Comparison of ENCODE assay signal across 19 cellular contexts in genomic region chr12:79408665-79409064, GRCh38.
A peak's percentile ranks its signal among the peaks of the same experiment; 100 is the strongest.
DNase-seq lines count a peak whose midpoint lies in the region; ATAC-seq and TF ChIP-seq lines count a peak whose summit lies in the region.
"Had no signal": no experiment of that assay in that cellular context is flagged by ENCODE, and none has a peak within 500 bp of the region (broad histone marks: within the 10 kb centered on the region; RNA-seq: fewer than 3 reads in every experiment).

No MANE protein-coding gene starts in this region.

- DNase-seq in cardiac muscle cell (ENCODE audit: low read depth in 1 of 2, low spot score in 1 of 2): no peak
- no peak for DNase-seq in Right ventricle myocardium inferior (ENCODE audit: missing footprints)
- no peak for DNase-seq in WTC11 (ENCODE audit: low spot score)
- no peak for DNase-seq in type B pancreatic cell (ENCODE audit: extremely low spot score, unreplicated experiment)
- no peak for DNase-seq in CD8-positive, alpha-beta T cell
- DNase-seq in pons (ENCODE audit: low spot score): no peak
- DNase-seq in NCI-H1694 (lab: John Stamatoyannopoulos, UW): no peak
- DNase-seq: 8988T; activated CD4-positive, alpha-beta memory T cell treated with anti-CD3 and anti-CD28 coated beads, Interleukin-2, amount 10 ng/mL, durations not matched to agents 7 days and 5 days; activated T-cell treated with anti-CD3 and anti-CD28 coated beads, Interleukin-2, amount 50 U/mL, for 4 hours; T-helper 1 cell had no signal

- H3K36me3 Mint-ChIP-seq in WTC11: no peaks in the 10 kb centered on the region
- H3K36me3 Mint-ChIP-seq in type B pancreatic cell: no peaks in the 10 kb centered on the region
- no peaks in the 10 kb centered on the region for H3K36me3 Mint-ChIP-seq in CD8-positive, alpha-beta T cell
- H3K36me3 Mint-ChIP-seq: activated naive CD8-positive, alpha-beta T cell had no signal

- H3K9me3 Mint-ChIP-seq in WTC11: no peaks in the 10 kb centered on the region
- peaks cover 5% of the 10 kb centered on the region for H3K9me3 Mint-ChIP-seq in type B pancreatic cell
- no peaks in the 10 kb centered on the region for H3K9me3 Mint-ChIP-seq in CD8-positive, alpha-beta T cell
- H3K9me3 Mint-ChIP-seq: activated CD4-positive, alpha-beta memory T cell treated with anti-CD3 and anti-CD28 coated beads, Interleukin-2, amount 10 ng/mL, durations not matched to agents 7 days and 5 days; activated T-cell treated with anti-CD3 and anti-CD28 coated beads, Interleukin-2, amount 50 U/mL, for 4 hours had no signal

- POLR2A ChIA-PET in WTC11 (lab: Charles Lee): interaction anchor here (0.6 kb wide), 1 partner anchor 787 kb away, joined by 3 read pairs; no protein-coding TSS in a partner anchor
- POLR2A ChIA-PET in CD8-positive, alpha-beta T cell (lab: Charles Lee): no interaction called here

- H3K4me1 ChIP-seq in cardiac muscle cell (ENCODE audit: low read depth) (peaks cover 13% of the 10 kb centered on the region), iPS-20b (ENCODE audit: insufficient read depth, low read length) (peaks cover 27% of the 10 kb centered on the region)
- H3K4me1 ChIP-seq in CD8-positive, alpha-beta T cell (ENCODE audit: insufficient read depth, low read length): no peaks in the 10 kb centered on the region
- H3K4me1 ChIP-seq: left lung, testis had no signal

- H3K9me3 ChIP-seq in cardiac muscle cell (ENCODE audit: low read depth): no peaks in the 10 kb centered on the region
- H3K9me3 ChIP-seq in iPS-20b (ENCODE audit: insufficient read depth, low read depth, low read length): no peaks in the 10 kb centered on the region
- H3K9me3 ChIP-seq in CD8-positive, alpha-beta T cell (ENCODE audit: low read length): no peaks in the 10 kb centered on the region
- H3K9me3 ChIP-seq: BLaER1 treated with 17β-estradiol and CSF1 and Interleukin-3, amounts not matched to agents 10 nM and 100 nM; body of pancreas; left lung; testis had no signal

- H3K27ac ChIP-seq in cardiac muscle cell (peak overlapping the region; percentile 21), iPS-20b (ENCODE audit: low read length) (peak overlapping the region; percentile 77)
- no peak overlapping the region for H3K27ac ChIP-seq in CD8-positive, alpha-beta T cell (ENCODE audit: low read depth, low read length)
- H3K27ac ChIP-seq: BLaER1 treated with 17β-estradiol and CSF1 and Interleukin-3, amounts not matched to agents 10 nM and 100 nM; body of pancreas; left lung; RWPE1 had no signal

- TF ChIP-seq CTCF in cardiac muscle cell (IDR thresholded peaks at IDR 0.05; ENCODE audit: low read depth, low read length) (no peak), WTC11 (IDR thresholded peaks at IDR 0.05) (no peak), type B pancreatic cell (conservative IDR thresholded peaks at IDR 0.05) (no peak)
- no peak for TF ChIP-seq CTCF in CD8-positive, alpha-beta T cell (IDR thresholded peaks at IDR 0.05)

- no peaks in the 10 kb centered on the region for H3K27me3 Mint-ChIP-seq in WTC11 (ENCODE audit: low read depth)
- H3K27me3 Mint-ChIP-seq in type B pancreatic cell: no peaks in the 10 kb centered on the region
- no peaks in the 10 kb centered on the region for H3K27me3 Mint-ChIP-seq in CD8-positive, alpha-beta T cell (ENCODE audit: low read depth)
- H3K27me3 Mint-ChIP-seq: activated CD4-positive, alpha-beta memory T cell treated with anti-CD3 and anti-CD28 coated beads, Interleukin-2, amount 10 ng/mL, durations not matched to agents 7 days and 5 days; activated naive CD8-positive, alpha-beta T cell had no signal

- CTCF ChIA-PET in WTC11 (lab: Charles Lee): interaction anchor here (0.7 to 1.2 kb wide), 3 partner anchors 11 to 783 kb away, joined by 3 to 4 read pairs (median 3); no protein-coding TSS in a partner anchor
- CTCF ChIA-PET in CD8-positive, alpha-beta T cell (lab: Charles Lee): no interaction called here

- no peak overlapping the region for H3K4me3 Mint-ChIP-seq in WTC11
- H3K4me3 Mint-ChIP-seq in type B pancreatic cell: no peak overlapping the region
- no peak overlapping the region for H3K4me3 Mint-ChIP-seq in CD8-positive, alpha-beta T cell
- H3K4me3 Mint-ChIP-seq: activated CD4-positive, alpha-beta memory T cell treated with anti-CD3 and anti-CD28 coated beads, Interleukin-2, amount 10 ng/mL, durations not matched to agents 7 days and 5 days; activated naive CD8-positive, alpha-beta T cell; activated T-cell treated with anti-CD3 and anti-CD28 coated beads, Interleukin-2, amount 50 U/mL, for 4 hours had no signal

- H3K27me3 ChIP-seq in cardiac muscle cell (no peaks in the 10 kb centered on the region), iPS-20b (ENCODE audit: insufficient read depth, low read length) (no peaks in the 10 kb centered on the region)
- no peaks in the 10 kb centered on the region for H3K27me3 ChIP-seq in CD8-positive, alpha-beta T cell (ENCODE audit: insufficient read depth, low read length)
- H3K27me3 ChIP-seq: BLaER1 treated with 17β-estradiol and CSF1 and Interleukin-3, amounts not matched to agents 10 nM and 100 nM; body of pancreas; left lung; testis had no signal

- ATAC-seq in Right ventricle myocardium inferior: no peak
- no peak for ATAC-seq in WTC11
- ATAC-seq in CD8-positive, alpha-beta T cell: no peak
- ATAC-seq: activated T-cell treated with anti-CD3 and anti-CD28 coated beads, Interleukin-2, amount 50 U/mL, for 4 hours had no signal

- intact Hi-C loops in Right ventricle myocardium inferior (cut with DNase I): no loop called here
- intact Hi-C loops in CD8-positive, alpha-beta T cell (cut with DNase I, micrococcal nuclease): no loop called here

- H3K4me3 ChIP-seq in cardiac muscle cell (no peak overlapping the region), iPS-20b (ENCODE audit: low read length) (no peak overlapping the region)
- H3K4me3 ChIP-seq in CD8-positive, alpha-beta T cell (ENCODE audit: low read depth, low read length): no peak overlapping the region
- H3K4me3 ChIP-seq: BLaER1 treated with 17β-estradiol and CSF1 and Interleukin-3, amounts not matched to agents 10 nM and 100 nM; body of pancreas; GM12878; left lung; testis had no signal

- H3K27ac Mint-ChIP-seq in WTC11 (peak overlapping the region; percentile 13; the same call in 1 of the 2 replicates), type B pancreatic cell (peak overlapping the region; percentile 90)
- no peak overlapping the region for H3K27ac Mint-ChIP-seq in CD8-positive, alpha-beta T cell
- H3K27ac Mint-ChIP-seq: activated CD4-positive, alpha-beta memory T cell treated with anti-CD3 and anti-CD28 coated beads, Interleukin-2, amount 10 ng/mL, durations not matched to agents 7 days and 5 days; activated naive CD8-positive, alpha-beta T cell had no signal

- no peaks in the 10 kb centered on the region for H3K36me3 ChIP-seq in cardiac muscle cell
- H3K36me3 ChIP-seq in iPS-20b (ENCODE audit: insufficient read depth, low read depth, low read length): no peaks in the 10 kb centered on the region
- H3K36me3 ChIP-seq in CD8-positive, alpha-beta T cell (ENCODE audit: insufficient read depth, low read length): no peaks in the 10 kb centered on the region
- H3K36me3 ChIP-seq: left lung had no signal

- H3K4me1 Mint-ChIP-seq in WTC11 (peaks cover 32% of the 10 kb centered on the region), type B pancreatic cell (ENCODE audit: unreplicated experiment) (peaks cover 31% of the 10 kb centered on the region)
- no peaks in the 10 kb centered on the region for H3K4me1 Mint-ChIP-seq in CD8-positive, alpha-beta T cell (ENCODE audit: low read depth)
- H3K4me1 Mint-ChIP-seq: activated CD4-positive, alpha-beta memory T cell treated with anti-CD3 and anti-CD28 coated beads, Interleukin-2, amount 10 ng/mL, durations not matched to agents 7 days and 5 days had no signal

- H3K9ac ChIP-seq in iPS-20b (ENCODE audit: low read depth, low read length): peak overlapping the region; percentile 64; the same call in 1 of the 2 replicates
- H3K9ac ChIP-seq: BLaER1 treated with 17β-estradiol and CSF1 and Interleukin-3, amounts not matched to agents 10 nM and 100 nM had no signal

TF ChIP-seq in WTC11, 78 proteins besides CTCF, POLR2A, EP300 and RAD21 (continues in another document):
- TF ChIP-seq NFATC4 (CRISPR knock-in tag; IDR thresholded peaks at IDR 0.05) (no peak), GABPB1 (CRISPR knock-in tag; IDR thresholded peaks at IDR 0.05) (no peak), NR2C2 (CRISPR knock-in tag; IDR thresholded peaks at IDR 0.05) (no peak), CREB1 (CRISPR knock-in tag; IDR thresholded peaks at IDR 0.05) (no peak), EMX1 (CRISPR knock-in tag; IDR thresholded peaks at IDR 0.05) (no peak), RELA (CRISPR knock-in tag; IDR thresholded peaks at IDR 0.05; ENCODE audit: borderline replicate concordance) (no peak), GTF2I (CRISPR knock-in tag; conservative IDR thresholded peaks at IDR 0.05) (no peak), FOXP1 (CRISPR knock-in tag; IDR thresholded peaks at IDR 0.05; ENCODE audit: borderline replicate concordance) (no peak), FOXK1 (CRISPR knock-in tag; IDR thresholded peaks at IDR 0.05) (no peak), ZNF512 (CRISPR knock-in tag; IDR thresholded peaks at IDR 0.05; ENCODE audit: borderline replicate concordance) (no peak), ZBTB21 (CRISPR knock-in tag; IDR thresholded peaks at IDR 0.05; ENCODE audit: borderline replicate concordance) (no peak)
